ENCODE assay signal across 1 cellular context in the genomic region with DNA sequence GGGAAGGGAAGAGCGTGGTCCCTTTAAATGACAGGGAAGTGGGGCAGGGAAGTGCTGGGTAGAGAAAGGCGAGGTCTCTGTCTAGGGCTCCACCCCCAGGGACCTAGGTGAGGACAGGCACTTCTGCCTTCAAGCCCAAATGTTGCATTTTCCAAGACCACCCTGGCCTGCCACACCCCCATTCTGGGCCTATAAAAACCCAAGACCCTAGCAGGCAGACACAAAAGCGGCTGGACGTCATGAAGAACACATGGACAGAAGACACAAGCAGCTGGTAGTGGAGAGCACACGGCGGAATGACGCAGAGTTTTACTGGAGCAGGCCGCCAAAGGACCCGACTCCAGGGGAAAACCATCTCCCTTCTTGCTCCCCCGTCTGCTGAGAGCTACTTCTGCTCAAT.
TF ChIP-seq lines count a peak whose summit lies in the region.

No MANE protein-coding gene starts in this region.

TF ChIP-seq in GM23338, 12 proteins besides CTCF, POLR2A, EP300 and RAD21 (continued from another document):
- TF ChIP-seq, protein P1, sequence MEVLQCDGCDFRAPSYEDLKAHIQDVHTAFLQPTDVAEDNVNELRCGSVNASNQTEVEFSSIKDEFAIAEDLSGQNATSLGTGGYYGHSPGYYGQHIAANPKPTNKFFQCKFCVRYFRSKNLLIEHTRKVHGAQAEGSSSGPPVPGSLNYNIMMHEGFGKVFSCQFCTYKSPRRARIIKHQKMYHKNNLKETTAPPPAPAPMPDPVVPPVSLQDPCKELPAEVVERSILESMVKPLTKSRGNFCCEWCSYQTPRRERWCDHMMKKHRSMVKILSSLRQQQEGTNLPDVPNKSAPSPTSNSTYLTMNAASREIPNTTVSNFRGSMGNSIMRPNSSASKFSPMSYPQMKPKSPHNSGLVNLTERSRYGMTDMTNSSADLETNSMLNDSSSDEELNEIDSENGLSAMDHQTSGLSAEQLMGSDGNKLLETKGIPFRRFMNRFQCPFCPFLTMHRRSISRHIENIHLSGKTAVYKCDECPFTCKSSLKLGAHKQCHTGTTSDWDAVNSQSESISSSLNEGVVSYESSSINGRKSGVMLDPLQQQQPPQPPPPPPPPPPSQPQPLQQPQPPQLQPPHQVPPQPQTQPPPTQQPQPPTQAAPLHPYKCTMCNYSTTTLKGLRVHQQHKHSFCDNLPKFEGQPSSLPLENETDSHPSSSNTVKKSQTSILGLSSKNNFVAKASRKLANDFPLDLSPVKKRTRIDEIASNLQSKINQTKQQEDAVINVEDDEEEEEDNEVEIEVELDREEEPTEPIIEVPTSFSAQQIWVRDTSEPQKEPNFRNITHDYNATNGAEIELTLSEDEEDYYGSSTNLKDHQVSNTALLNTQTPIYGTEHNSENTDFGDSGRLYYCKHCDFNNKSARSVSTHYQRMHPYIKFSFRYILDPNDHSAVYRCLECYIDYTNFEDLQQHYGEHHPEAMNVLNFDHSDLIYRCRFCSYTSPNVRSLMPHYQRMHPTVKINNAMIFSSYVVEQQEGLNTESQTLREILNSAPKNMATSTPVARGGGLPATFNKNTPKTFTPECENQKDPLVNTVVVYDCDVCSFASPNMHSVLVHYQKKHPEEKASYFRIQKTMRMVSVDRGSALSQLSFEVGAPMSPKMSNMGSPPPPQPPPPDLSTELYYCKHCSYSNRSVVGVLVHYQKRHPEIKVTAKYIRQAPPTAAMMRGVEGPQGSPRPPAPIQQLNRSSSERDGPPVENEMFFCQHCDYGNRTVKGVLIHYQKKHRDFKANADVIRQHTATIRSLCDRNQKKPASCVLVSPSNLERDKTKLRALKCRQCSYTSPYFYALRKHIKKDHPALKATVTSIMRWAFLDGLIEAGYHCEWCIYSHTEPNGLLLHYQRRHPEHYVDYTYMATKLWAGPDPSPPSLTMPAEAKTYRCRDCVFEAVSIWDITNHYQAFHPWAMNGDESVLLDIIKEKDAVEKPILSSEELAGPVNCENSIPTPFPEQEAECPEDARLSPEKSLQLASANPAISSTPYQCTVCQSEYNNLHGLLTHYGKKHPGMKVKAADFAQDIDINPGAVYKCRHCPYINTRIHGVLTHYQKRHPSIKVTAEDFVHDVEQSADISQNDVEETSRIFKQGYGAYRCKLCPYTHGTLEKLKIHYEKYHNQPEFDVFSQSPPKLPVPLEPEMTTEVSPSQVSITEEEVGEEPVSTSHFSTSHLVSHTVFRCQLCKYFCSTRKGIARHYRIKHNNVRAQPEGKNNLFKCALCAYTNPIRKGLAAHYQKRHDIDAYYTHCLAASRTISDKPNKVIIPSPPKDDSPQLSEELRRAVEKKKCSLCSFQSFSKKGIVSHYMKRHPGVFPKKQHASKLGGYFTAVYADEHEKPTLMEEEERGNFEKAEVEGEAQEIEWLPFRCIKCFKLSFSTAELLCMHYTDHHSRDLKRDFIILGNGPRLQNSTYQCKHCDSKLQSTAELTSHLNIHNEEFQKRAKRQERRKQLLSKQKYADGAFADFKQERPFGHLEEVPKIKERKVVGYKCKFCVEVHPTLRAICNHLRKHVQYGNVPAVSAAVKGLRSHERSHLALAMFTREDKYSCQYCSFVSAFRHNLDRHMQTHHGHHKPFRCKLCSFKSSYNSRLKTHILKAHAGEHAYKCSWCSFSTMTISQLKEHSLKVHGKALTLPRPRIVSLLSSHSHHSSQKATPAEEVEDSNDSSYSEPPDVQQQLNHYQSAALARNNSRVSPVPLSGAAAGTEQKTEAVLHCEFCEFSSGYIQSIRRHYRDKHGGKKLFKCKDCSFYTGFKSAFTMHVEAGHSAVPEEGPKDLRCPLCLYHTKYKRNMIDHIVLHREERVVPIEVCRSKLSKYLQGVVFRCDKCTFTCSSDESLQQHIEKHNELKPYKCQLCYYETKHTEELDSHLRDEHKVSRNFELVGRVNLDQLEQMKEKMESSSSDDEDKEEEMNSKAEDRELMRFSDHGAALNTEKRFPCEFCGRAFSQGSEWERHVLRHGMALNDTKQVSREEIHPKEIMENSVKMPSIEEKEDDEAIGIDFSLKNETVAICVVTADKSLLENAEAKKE (CRISPR knock-in tag; IDR thresholded peaks at IDR 0.05) = no peak
- TF ChIP-seq, protein P2, sequence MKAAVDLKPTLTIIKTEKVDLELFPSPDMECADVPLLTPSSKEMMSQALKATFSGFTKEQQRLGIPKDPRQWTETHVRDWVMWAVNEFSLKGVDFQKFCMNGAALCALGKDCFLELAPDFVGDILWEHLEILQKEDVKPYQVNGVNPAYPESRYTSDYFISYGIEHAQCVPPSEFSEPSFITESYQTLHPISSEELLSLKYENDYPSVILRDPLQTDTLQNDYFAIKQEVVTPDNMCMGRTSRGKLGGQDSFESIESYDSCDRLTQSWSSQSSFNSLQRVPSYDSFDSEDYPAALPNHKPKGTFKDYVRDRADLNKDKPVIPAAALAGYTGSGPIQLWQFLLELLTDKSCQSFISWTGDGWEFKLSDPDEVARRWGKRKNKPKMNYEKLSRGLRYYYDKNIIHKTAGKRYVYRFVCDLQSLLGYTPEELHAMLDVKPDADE (IDR thresholded peaks at IDR 0.05) = no peak
- no peak for TF ChIP-seq ZNF331 (CRISPR knock-in tag; IDR thresholded peaks at IDR 0.05; ENCODE audit: low read depth)
- TF ChIP-seq CREB1 (CRISPR knock-in tag; IDR thresholded peaks at IDR 0.05; ENCODE audit: low read depth) = no peak
- TF ChIP-seq NANOG (IDR thresholded peaks at IDR 0.05; ENCODE audit: borderline replicate concordance) = no peak
- no peak for TF ChIP-seq ZNF114 (CRISPR knock-in tag; IDR thresholded peaks at IDR 0.05)
- no peak for TF ChIP-seq JUNB (IDR thresholded peaks at IDR 0.05; ENCODE audit: unreplicated experiment)
- no peak for TF ChIP-seq EZH2phosphoT487 (IDR thresholded peaks at IDR 0.05; ENCODE audit: unreplicated experiment)
